13 cellular contexts compared by ENCODE assay signal in the genomic region with DNA sequence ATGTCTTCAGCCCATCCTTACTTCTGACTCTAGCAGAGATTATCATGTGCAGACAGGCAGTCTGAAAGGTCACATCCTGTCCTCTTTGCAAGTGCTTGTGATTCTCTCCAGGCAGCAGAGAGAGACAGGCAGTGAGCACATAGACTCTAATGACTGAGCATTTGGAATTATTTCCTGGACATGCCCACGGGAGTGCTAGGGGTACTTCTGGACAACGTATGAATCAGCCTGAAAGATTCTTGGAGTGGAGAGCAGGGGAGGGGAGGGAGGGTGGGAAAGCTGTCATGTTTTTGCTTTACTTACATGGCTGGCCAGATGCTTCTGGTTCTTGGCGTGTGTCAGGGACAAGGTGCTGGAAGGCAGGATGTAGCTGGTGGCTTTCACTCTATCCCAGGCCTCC.
DNase-seq lines count a peak whose midpoint lies in the region; ATAC-seq and TF ChIP-seq lines count a peak whose summit lies in the region.
"Had no signal": no experiment of that assay in that cellular context is flagged by ENCODE, and none has a peak within 500 bp of the region (broad histone marks: within the 10 kb centered on the region; RNA-seq: fewer than 3 reads in every experiment).

No MANE protein-coding gene starts in this region.

- TF ChIP-seq POLR2A in upper lobe of left lung (IDR thresholded peaks at IDR 0.05) = no peak

- ATAC-seq in upper lobe of left lung (ENCODE audit: low FRiP score in 2 of 2) (peak; percentile 53 to 70), HG02642 (IDR thresholded peaks at IDR 0.05; ENCODE audit: poor library complexity, unreplicated experiment) (no peak), HG02840 (IDR thresholded peaks at IDR 0.05; ENCODE audit: low FRiP score, unreplicated experiment) (no peak)
- ATAC-seq: natural killer cell treated with Interleukin-12 subunit alpha and Interleukin-12 subunit beta and Interleukin-15 and Interleukin-18, amount 100 ng/mL, for 72 hours had no signal

- H3K36me3 Mint-ChIP-seq in activated CD4-positive, alpha-beta memory T cell treated with anti-CD3 and anti-CD28 coated beads for 36 hours = no peaks in the 10 kb centered on the region
- H3K36me3 Mint-ChIP-seq: natural killer cell treated with Interleukin-12 subunit alpha and Interleukin-12 subunit beta and Interleukin-15 and Interleukin-18, amount 100 ng/mL, for 72 hours had no signal

- TF ChIP-seq EP300 in upper lobe of left lung (IDR thresholded peaks at IDR 0.05) = peak in 1 of 4 donors; percentile 6

- H3K79me2 ChIP-seq in mammary epithelial cell (ENCODE audit: insufficient read depth, low read length) = no peaks in the 10 kb centered on the region

- H3K27me3 Mint-ChIP-seq in activated CD4-positive, alpha-beta memory T cell treated with anti-CD3 and anti-CD28 coated beads for 36 hours = no peaks in the 10 kb centered on the region
- H3K27me3 Mint-ChIP-seq: IgD-negative memory B cell had no signal

- H3K9ac ChIP-seq in mammary epithelial cell (ENCODE audit: insufficient read depth, low read length) = no peak overlapping the region

- H3K27me3 ChIP-seq in mammary epithelial cell (ENCODE audit: insufficient read depth, low read length) (no peaks in the 10 kb centered on the region), upper lobe of left lung (no peaks in the 10 kb centered on the region)

- intact Hi-C loops in mammary epithelial cell (cut with micrococcal nuclease) = no loop called here
- intact Hi-C loops in activated CD4-positive, alpha-beta memory T cell treated with anti-CD3 and anti-CD28 coated beads for 36 hours (cut with micrococcal nuclease) = no loop called here

- in situ Hi-C loops in mammary epithelial cell (cut with MboI; ENCODE audit: low sequenced_read_pairs in 2 of 2) = no loop called here

- no peak overlapping the region for H2AFZ ChIP-seq in mammary epithelial cell (ENCODE audit: low read depth, low read length)

- dilution Hi-C loops in mammary epithelial cell (cut with HindIII; ENCODE audit: low sequenced_read_pairs) = no loop called here

- H3K27ac ChIP-seq in mammary epithelial cell (ENCODE audit: insufficient read depth, low read depth, low read length) (no peak overlapping the region), upper lobe of left lung (no peak overlapping the region)

- H3K4me3 ChIP-seq in mammary epithelial cell (replicated peaks in 1 of 3; ENCODE audit: insufficient read depth in 1 of 3, low read depth in 2 of 3, low read length in 3 of 3) = no peak overlapping the region
- no peak overlapping the region for H3K4me3 ChIP-seq in upper lobe of left lung

- DNase-seq in NCI-H748 (lab: John Stamatoyannopoulos, UW; ENCODE audit: unreplicated experiment) = peak; percentile 20
- DNase-seq in NCI-H748 treated with DMSO at 0.1 percent for 48 hours (lab: John Stamatoyannopoulos, UW) = no peak
- DNase-seq in mammary epithelial cell = peak; percentile 32
- DNase-seq in hepatic stellate cell (ENCODE audit: low spot score) = peak; percentile 3
- no peak for DNase-seq in upper lobe of left lung
- no peak for DNase-seq in activated CD4-positive, alpha-beta memory T cell treated with anti-CD3 and anti-CD28 coated beads for 36 hours
- DNase-seq: activated CD8-positive, alpha-beta memory T cell treated with anti-CD3 and anti-CD28 coated beads, Interleukin-2, amount 50 U/mL, for 48 hours; stimulated activated CD4-positive, alpha-beta T cell treated with anti-CD3 and anti-CD28 coated beads, Interleukin-4, amount 100 ng/mL, for 1 hour had no signal

- H3K9me3 ChIP-seq in mammary epithelial cell (replicated peaks; ENCODE audit: insufficient read depth, low read length) (no peaks in the 10 kb centered on the region), upper lobe of left lung (no peaks in the 10 kb centered on the region)

- TF ChIP-seq CTCF in mammary epithelial cell (conservative IDR thresholded peaks at IDR 0.05 in 1 of 2, IDR thresholded peaks at IDR 0.05 in 1 of 2; ENCODE audit: extremely low read depth in 1 of 2, insufficient read depth in 1 of 2, low read depth in 1 of 2, low read length in 2 of 2) = no peak
- no peak for TF ChIP-seq CTCF in upper lobe of left lung (IDR thresholded peaks at IDR 0.05)

- peaks cover 13% of the 10 kb centered on the region for H3K9me3 Mint-ChIP-seq in activated CD4-positive, alpha-beta memory T cell treated with anti-CD3 and anti-CD28 coated beads for 36 hours
- H3K9me3 Mint-ChIP-seq: IgD-negative memory B cell; natural killer cell treated with Interleukin-12 subunit alpha and Interleukin-12 subunit beta and Interleukin-15 and Interleukin-18, amount 100 ng/mL, for 72 hours; T-helper 2 cell treated with Interferon-gamma antibody and Interleukin-4, amounts not matched to agents 5 μg/mL and 100 μg/mL, for 36 hours had no signal

- no TSS peak for BruUV-seq in mammary epithelial cell (replicated peaks; lab: Mats Ljungman, UMichigan)

- WGBS in mammary epithelial cell (ENCODE audit: low coverage, missing lambda C conversion rate) = 29% methylated on average over 3 of the region's 3 CpGs
- WGBS in upper lobe of left lung, 2 donors = 34 to 44% methylated on average over 1 to 3 of the region's 3 CpGs

- POLR2A ChIA-PET in activated CD4-positive, alpha-beta memory T cell treated with anti-CD3 and anti-CD28 coated beads for 36 hours (lab: Charles Lee) = no interaction called here

- no peak overlapping the region for H3K4me2 ChIP-seq in mammary epithelial cell (ENCODE audit: insufficient read depth, low read depth, low read length)

- H3K4me3 Mint-ChIP-seq in activated CD4-positive, alpha-beta memory T cell treated with anti-CD3 and anti-CD28 coated beads for 36 hours = no peak overlapping the region
- H3K4me3 Mint-ChIP-seq: natural killer cell treated with Interleukin-12 subunit alpha and Interleukin-12 subunit beta and Interleukin-15 and Interleukin-18, amount 100 ng/mL, for 72 hours; T-helper 2 cell treated with Interferon-gamma antibody and Interleukin-4, amounts not matched to agents 5 μg/mL and 100 μg/mL, for 36 hours had no signal

- H3K27ac Mint-ChIP-seq in activated CD4-positive, alpha-beta memory T cell treated with anti-CD3 and anti-CD28 coated beads for 36 hours = no peak overlapping the region
- H3K27ac Mint-ChIP-seq: natural killer cell treated with Interleukin-12 subunit alpha and Interleukin-12 subunit beta and Interleukin-15 and Interleukin-18, amount 100 ng/mL, for 72 hours; T-helper 2 cell treated with Interferon-gamma antibody and Interleukin-4, amounts not matched to agents 5 μg/mL and 100 μg/mL, for 36 hours had no signal

- H3K4me1 ChIP-seq in mammary epithelial cell (ENCODE audit: insufficient read depth, low read length) (no peaks in the 10 kb centered on the region), upper lobe of left lung (no peaks in the 10 kb centered on the region)

- H3K4me1 Mint-ChIP-seq in activated CD4-positive, alpha-beta memory T cell treated with anti-CD3 and anti-CD28 coated beads for 36 hours (ENCODE audit: low read depth) = no peaks in the 10 kb centered on the region

- CTCF ChIA-PET in mammary epithelial cell (lab: Charles Lee; ENCODE audit: low non-redundant PET) = no interaction called here
- CTCF ChIA-PET in activated CD4-positive, alpha-beta memory T cell treated with anti-CD3 and anti-CD28 coated beads for 36 hours (lab: Charles Lee) = no interaction called here

- no peaks in the 10 kb centered on the region for H4K20me1 ChIP-seq in mammary epithelial cell (ENCODE audit: insufficient read depth, low read length)

- H3K36me3 ChIP-seq in mammary epithelial cell (ENCODE audit: insufficient read depth, low read length) = no peaks in the 10 kb centered on the region
- no peaks in the 10 kb centered on the region for H3K36me3 ChIP-seq in upper lobe of left lung

Comparison
In these comparisons a context has a peak if more than half of its experiments do, and no peak if none do; other contexts are left out.
1. DNase-seq: peak in NCI-H748 (single experiment), mammary epithelial cell (single experiment) and hepatic stellate cell (single experiment); none in NCI-H748 treated with DMSO at 0.1 percent for 48 hours (single experiment), upper lobe of left lung (0 of 2) and activated CD4-positive, alpha-beta memory T cell treated with anti-CD3 and anti-CD28 coated beads for 36 hours (single experiment).
2. ATAC-seq: peak in upper lobe of left lung (2 of 2); none in HG02642 (single experiment) and HG02840 (single experiment).